ENCODE assay signal across 14 cellular contexts in genomic region chr5:117201016-117201415, GRCh38.
"Had no signal": no experiment of that assay in that cellular context is flagged by ENCODE, and none has a peak within 500 bp of the region (broad histone marks: within the 10 kb centered on the region; RNA-seq: fewer than 3 reads in every experiment).

No MANE protein-coding gene starts in this region.

- H3K4me3 ChIP-seq: tibial nerve had no signal

- DNase-seq: activated CD4-positive, alpha-beta T cell treated with anti-CD3 and anti-CD28 coated beads for 4 hours; activated CD8-positive, alpha-beta memory T cell treated with anti-CD3 and anti-CD28 coated beads, Interleukin-2, amount 50 U/mL, for 48 hours; activated CD8-positive, alpha-beta T cell treated with anti-CD3 and anti-CD28 coated beads, Interleukin-2, amount 10 ng/mL, durations not matched to agents 7 days and 5 days; activated naive CD8-positive, alpha-beta T cell treated with anti-CD3 and anti-CD28 coated beads, Interleukin-2, amount 10 ng/mL, durations not matched to agents 7 days and 5 days; dermis blood vessel endothelial cell; stimulated activated CD4-positive, alpha-beta T cell treated with anti-CD3 and anti-CD28 coated beads, Interleukin-12 subunit alpha, Interleukin-12 subunit beta, amount 100 ng/mL, for 4 hours; stimulated activated CD4-positive, alpha-beta T cell treated with anti-CD3 and anti-CD28 coated beads, Interleukin-2, amount 100 ng/mL, for 24 hours; T-helper 17 cell had no signal

- H3K27ac ChIP-seq: epithelial cell of prostate, tibial nerve had no signal

- FAIRE-seq: bronchial epithelial cell, keratinocyte had no signal

- H3K9me3 ChIP-seq: tibial nerve had no signal

- H3K36me3 ChIP-seq: tibial nerve had no signal

- H3K4me1 ChIP-seq: tibial nerve had no signal

- ATAC-seq: activated CD8-positive, alpha-beta T cell treated with anti-CD3 and anti-CD28 coated beads, Interleukin-2, amount 10 ng/mL, durations not matched to agents 7 days and 5 days; stimulated activated effector memory CD8-positive, alpha-beta T cell treated with anti-CD3 and anti-CD28 coated beads, Interleukin-12 subunit alpha, Interleukin-12 subunit beta, amount 100 ng/mL, for 72 hours; T-helper 17 cell; WTC11 had no signal

- H3K27me3 ChIP-seq: tibial nerve had no signal
